26 cellular contexts compared by ENCODE assay signal in genomic region chr2:45223531-45223930, GRCh38.
"Had no signal": no experiment of that assay in that cellular context is flagged by ENCODE, and none has a peak within 500 bp of the region (broad histone marks: within the 10 kb centered on the region; RNA-seq: fewer than 3 reads in every experiment).

No MANE protein-coding gene starts in this region.

- H3K27ac ChIP-seq: esophagus squamous epithelium, heart right ventricle, pancreas, prostate gland, sigmoid colon, suprapubic skin, tibial nerve had no signal

- ATAC-seq: activated CD4-positive, alpha-beta T cell treated with anti-CD3 and anti-CD28 coated beads for 36 hours; activated CD8-positive, alpha-beta memory T cell treated with anti-CD3 and anti-CD28 coated beads, Interleukin-2, amount 10 ng/mL, durations not matched to agents 7 days and 5 days; activated CD8-positive, alpha-beta T cell treated with anti-CD3 and anti-CD28 coated beads, Interleukin-2, amount 10 ng/mL, durations not matched to agents 7 days and 5 days; heart right ventricle; naive thymus-derived CD4-positive, alpha-beta T cell; pancreas had no signal

- H3K4me1 ChIP-seq: heart right ventricle, pancreas, prostate gland, sigmoid colon, suprapubic skin had no signal

- H3K36me3 ChIP-seq: esophagus squamous epithelium, heart right ventricle, pancreas, prostate gland, sigmoid colon, suprapubic skin, tibial nerve had no signal

- H3K4me2 ChIP-seq: smooth muscle cell had no signal

- H3K36me3 Mint-ChIP-seq: activated CD8-positive, alpha-beta memory T cell treated with anti-CD3 and anti-CD28 coated beads, Interleukin-2, amount 10 ng/mL, durations not matched to agents 7 days and 5 days; activated naive CD8-positive, alpha-beta T cell; naive thymus-derived CD4-positive, alpha-beta T cell had no signal

- H3K4me3 Mint-ChIP-seq: activated CD4-positive, alpha-beta T cell treated with anti-CD3 and anti-CD28 coated beads for 36 hours; activated CD8-positive, alpha-beta memory T cell treated with anti-CD3 and anti-CD28 coated beads, Interleukin-2, amount 10 ng/mL, durations not matched to agents 7 days and 5 days; activated CD8-positive, alpha-beta T cell treated with anti-CD3 and anti-CD28 coated beads, Interleukin-2, amount 10 ng/mL, durations not matched to agents 7 days and 5 days; activated naive CD8-positive, alpha-beta T cell; central memory CD8-positive, alpha-beta T cell; dendritic cell treated with granulocyte-macrophage colony-stimulating factor and Interleukin-4, amounts not matched to agents 40 ng/mL and 50 ng/mL, for 4 days had no signal

- H3K4me3 ChIP-seq: esophagus squamous epithelium, heart right ventricle, pancreas, prostate gland, sigmoid colon, smooth muscle cell, suprapubic skin, tibial nerve had no signal

- H3K27me3 ChIP-seq: pancreas, tibial nerve had no signal

- DNase-seq: activated CD4-positive, alpha-beta T cell treated with anti-CD3 and anti-CD28 coated beads for 36 hours; activated CD4-positive, CD25-positive, alpha-beta regulatory T cell; activated CD8-positive, alpha-beta memory T cell treated with anti-CD3 and anti-CD28 coated beads, Interleukin-2, amount 10 ng/mL, durations not matched to agents 7 days and 5 days; activated CD8-positive, alpha-beta T cell treated with anti-CD3 and anti-CD28 coated beads, Interleukin-2, amount 10 ng/mL, durations not matched to agents 7 days and 5 days; activated effector memory CD4-positive, alpha-beta T cell treated with Interleukin-2 at 50 U/mL for 16 hours; activated naive CD4-positive, alpha-beta T cell treated with Interleukin-2 at 50 U/mL for 16 hours; anterior cingulate cortex; esophagus squamous epithelium; foreskin melanocyte; heart right ventricle; midbrain; naive thymus-derived CD4-positive, alpha-beta T cell; nucleus accumbens; pancreas; retina; sigmoid colon; stimulated activated CD4-positive, alpha-beta T cell treated with anti-CD3 and anti-CD28 coated beads, Interleukin-15, amount 100 ng/mL, for 24 hours; stimulated activated CD4-positive, alpha-beta T cell treated with anti-CD3 and anti-CD28 coated beads, Interleukin-2, amount 100 ng/mL, for 24 hours; stimulated activated naive CD4-positive, alpha-beta T cell had no signal

- H3K4me1 Mint-ChIP-seq: activated CD4-positive, alpha-beta T cell treated with anti-CD3 and anti-CD28 coated beads for 36 hours; central memory CD8-positive, alpha-beta T cell had no signal

- H3K9me3 Mint-ChIP-seq: central memory CD8-positive, alpha-beta T cell had no signal

- H3K9me3 ChIP-seq: pancreas, prostate gland, sigmoid colon, suprapubic skin, tibial nerve had no signal
